Comparison of ENCODE assay signal across 10 cellular contexts in genomic region chr2:157324331-157324843, GRCh38.
"Had no signal": no experiment of that assay in that cellular context is flagged by ENCODE, and none has a peak within 500 bp of the region (broad histone marks: within the 10 kb centered on the region; RNA-seq: fewer than 3 reads in every experiment).

No MANE protein-coding gene starts in this region.

- H3K27ac ChIP-seq: lower lobe of right lung, parathyroid adenoma, stomach had no signal

- DNase-seq: activated CD4-positive, alpha-beta T cell treated with anti-CD3 and anti-CD28 coated beads, Interleukin-2, amount 50 U/mL, for 4 hours; activated naive CD4-positive, alpha-beta T cell treated with anti-CD3 and anti-CD28 coated beads, Interleukin-2, amount 50 U/mL, for 16 hours; activated T-cell treated with anti-CD3 and anti-CD28 coated beads, Interleukin-2, amount 50 U/mL, for 1 hour; anterior cingulate cortex; hippocampal formation; lower lobe of right lung; naive B cell; retina; stomach had no signal
